ENCODE assay signal across 19 cellular contexts in genomic region chr21:30223596-30223995, GRCh38. TPM values are rescaled to one million over a fixed set of nuclear protein-coding genes. Genes with fewer than 3 reads are reported as not detected.
DNase-seq lines count a peak whose midpoint lies in the region; ATAC-seq, FAIRE-seq and TF ChIP-seq lines count a peak whose summit lies in the region.
"Had no signal": no experiment of that assay in that cellular context is flagged by ENCODE, and none has a peak within 500 bp of the region (broad histone marks: within the 10 kb centered on the region; RNA-seq: fewer than 3 reads in every experiment).

No MANE protein-coding gene starts in this region.

- H2AK5ac ChIP-seq in H1 (ENCODE audit: low read depth, low read length) = no peak overlapping the region

- H3K4me1 ChIP-seq in breast epithelium = peaks cover 10 to 13% of the 10 kb centered on the region in 2 donors
- H3K4me1 ChIP-seq in H1 (replicated peaks in 1 of 4; ENCODE audit: control insufficient read depth in 3 of 4, insufficient read depth in 4 of 4, low read length in 3 of 4) = no peaks in the 10 kb centered on the region
- H3K4me1 ChIP-seq in osteoblast (ENCODE audit: insufficient read depth, low read length) = peaks cover 10% of the 10 kb centered on the region
- no peaks in the 10 kb centered on the region for H3K4me1 ChIP-seq in lower lobe of right lung

- H2BK15ac ChIP-seq in H1 (ENCODE audit: low read length) = no peak overlapping the region

- H3K27ac Mint-ChIP-seq in MCF 10A (ENCODE audit: low read depth, unreplicated experiment) (no peak overlapping the region), type B pancreatic cell (peak overlapping the region; percentile 35)
- H3K27ac Mint-ChIP-seq: CD8-positive, alpha-beta memory T cell had no signal

- H4K91ac ChIP-seq in H1 (replicated peaks; ENCODE audit: insufficient read length, low read length) = no peak overlapping the region

- POLR2A ChIA-PET in MCF 10A (lab: Yijun Ruan, JAX) (interaction anchor here (0.6 kb wide), 1 partner anchor 9 kb away, joined by 3 read pairs; no protein-coding TSS in a partner anchor), H1 (lab: Charles Lee; ENCODE audit: partially characterized antibody) (no interaction called here)

- H3K27me3 Mint-ChIP-seq in MCF 10A (ENCODE audit: insufficient read depth, unreplicated experiment) (no peaks in the 10 kb centered on the region), type B pancreatic cell (no peaks in the 10 kb centered on the region)
- H3K27me3 Mint-ChIP-seq: CD8-positive, alpha-beta memory T cell had no signal

- H3K14ac ChIP-seq in H1 (ENCODE audit: insufficient read length) = no peak overlapping the region

- BruUV-seq in MCF 10A (replicated peaks; lab: Mats Ljungman, UMichigan) = no TSS peak

- no peak overlapping the region for H2BK12ac ChIP-seq in H1 (ENCODE audit: low read depth, low read length)

- H3K36me3 Mint-ChIP-seq in MCF 10A (ENCODE audit: insufficient read depth, unreplicated experiment) = no peaks in the 10 kb centered on the region
- no peaks in the 10 kb centered on the region for H3K36me3 Mint-ChIP-seq in type B pancreatic cell
- H3K36me3 Mint-ChIP-seq: CD8-positive, alpha-beta memory T cell had no signal

- no peak overlapping the region for H3K56ac ChIP-seq in H1 (replicated peaks; ENCODE audit: insufficient read length, low read depth, low read length)

- H2BK5ac ChIP-seq in H1 (ENCODE audit: low read depth, low read length) = no peak overlapping the region

- ATAC-seq in lower lobe of right lung = no peak
- ATAC-seq: HCT116 had no signal

- H2BK120ac ChIP-seq in H1 (replicated peaks; ENCODE audit: low read depth, low read length) = no peak overlapping the region

- H2AFZ ChIP-seq in H1 (ENCODE audit: low read length) (peak overlapping the region; percentile 50), osteoblast (ENCODE audit: low read length) (peak overlapping the region; percentile 26)

- intact Hi-C loops in breast epithelium (cut with DNase I; ENCODE audit: low total_unique reads) = no loop called here
- intact Hi-C loops in MCF 10A (cut with micrococcal nuclease) = no loop called here
- intact Hi-C loops in lower lobe of right lung (cut with DNase I) = no loop called here

- no peak overlapping the region for H3K4ac ChIP-seq in H1 (replicated peaks; ENCODE audit: insufficient read length, low read depth, low read length)

- H3K23me2 ChIP-seq in H1 (ENCODE audit: low read depth, low read length) = no peaks in the 10 kb centered on the region

- CTCF ChIA-PET in MCF 10A (lab: Yijun Ruan, JAX) (interaction anchor here (0.7 to 0.9 kb wide), 3 partner anchors 35 to 608 kb away, joined by 3 to 4 read pairs (median 3); no protein-coding TSS in a partner anchor), H1 (lab: Charles Lee; ENCODE audit: partially characterized antibody) (interaction anchor here (1.1 to 1.2 kb wide), 3 partner anchors 28 to 46 kb away, joined by 3 to 4 read pairs (median 3); no protein-coding TSS in a partner anchor)

- H3K36me3 ChIP-seq in breast epithelium (no peaks in the 10 kb centered on the region), H1 (ENCODE audit: control insufficient read depth in 2 of 4, insufficient read depth in 4 of 4, low read length in 3 of 4) (no peaks in the 10 kb centered on the region), osteoblast (ENCODE audit: insufficient read depth, low read length) (no peaks in the 10 kb centered on the region), lower lobe of right lung (no peaks in the 10 kb centered on the region)

- H3K18ac ChIP-seq in H1 (ENCODE audit: extremely low read depth, low read length) = no peak overlapping the region

- H3K4me3 Mint-ChIP-seq in MCF 10A (ENCODE audit: unreplicated experiment) (no peak overlapping the region), type B pancreatic cell (no peak overlapping the region)
- H3K4me3 Mint-ChIP-seq: CD8-positive, alpha-beta memory T cell had no signal

- no peak for TF ChIP-seq RAD21 in H1 (IDR thresholded peaks at IDR 0.05 in 1 of 2, conservative IDR thresholded peaks at IDR 0.05 in 1 of 2; ENCODE audit: low read depth in 2 of 2, low read length in 2 of 2)

- no peaks in the 10 kb centered on the region for H3K27me3 ChIP-seq in breast epithelium
- H3K27me3 ChIP-seq in H1 (replicated peaks in 1 of 4; ENCODE audit: control insufficient read depth in 3 of 4, extremely low read depth in 1 of 4, insufficient read depth in 3 of 4, low read length in 3 of 4) = no peaks in the 10 kb centered on the region
- H3K27me3 ChIP-seq in osteoblast (ENCODE audit: insufficient read depth, low read length) = no peaks in the 10 kb centered on the region
- no peaks in the 10 kb centered on the region for H3K27me3 ChIP-seq in lower lobe of right lung (ENCODE audit: low read depth)

- no peaks in the 10 kb centered on the region for H3K79me1 ChIP-seq in H1 (ENCODE audit: low read depth, low read length)

- no peak overlapping the region for H3K9ac ChIP-seq in H1 (replicated peaks in 1 of 4; ENCODE audit: extremely low read depth in 1 of 4, low read depth in 3 of 4, low read length in 3 of 4)

- H3K4me2 ChIP-seq in H1 (ENCODE audit: insufficient read depth in 1 of 2, low read depth in 2 of 2, low read length in 2 of 2) (no peak overlapping the region), osteoblast (ENCODE audit: insufficient read depth, low read length) (no peak overlapping the region)

- no peak overlapping the region for H2BK20ac ChIP-seq in H1 (ENCODE audit: low read length)

- H4K5ac ChIP-seq in H1 (ENCODE audit: insufficient read length, low read depth, low read length) = no peak overlapping the region

- no peaks in the 10 kb centered on the region for H3K79me2 ChIP-seq in H1 (ENCODE audit: control insufficient read depth in 1 of 2, insufficient read depth in 2 of 2, low read length in 2 of 2)
- no peaks in the 10 kb centered on the region for H3K79me2 ChIP-seq in osteoblast (ENCODE audit: insufficient read depth, low read length)

- H3K9me3 Mint-ChIP-seq in MCF 10A (ENCODE audit: unreplicated experiment) = no peaks in the 10 kb centered on the region
- H3K9me3 Mint-ChIP-seq in type B pancreatic cell = no peaks in the 10 kb centered on the region

- no peak overlapping the region for H4K8ac ChIP-seq in H1 (ENCODE audit: extremely low read depth, insufficient read depth, low read length)

- no peak for TF ChIP-seq CTCF in breast epithelium (IDR thresholded peaks at IDR 0.05)
- no peak for TF ChIP-seq CTCF in MCF 10A (IDR thresholded peaks at IDR 0.05; ENCODE audit: unreplicated experiment)
- no peak for TF ChIP-seq CTCF in H1 (IDR thresholded peaks at IDR 0.05; ENCODE audit: control extremely low read depth in 1 of 3, insufficient read depth in 1 of 3, low read depth in 1 of 3, low read length in 3 of 3)
- no peak for TF ChIP-seq CTCF in osteoblast (IDR thresholded peaks at IDR 0.05; ENCODE audit: extremely low read depth, low read depth, low read length)
- no peak for TF ChIP-seq CTCF in type B pancreatic cell (conservative IDR thresholded peaks at IDR 0.05)
- TF ChIP-seq CTCF in lower lobe of right lung (IDR thresholded peaks at IDR 0.05) = no peak

- no peak for FAIRE-seq in H1 (lab: Jason Lieb, UNC)
- FAIRE-seq: GM12892, HTR-8/SVneo had no signal

- H3K4me1 Mint-ChIP-seq in MCF 10A (ENCODE audit: insufficient read depth, unreplicated experiment) = peaks cover 13% of the 10 kb centered on the region
- peaks cover 18% of the 10 kb centered on the region for H3K4me1 Mint-ChIP-seq in type B pancreatic cell (ENCODE audit: unreplicated experiment)
- H3K4me1 Mint-ChIP-seq: CD8-positive, alpha-beta memory T cell had no signal

- no peak overlapping the region for H3K23ac ChIP-seq in H1 (ENCODE audit: insufficient read length)

- peak in 1 of 2 donors; percentile 57 for DNase-seq in breast epithelium (ENCODE audit: low spot score in 2 of 2)
- no peak for DNase-seq in MCF 10A (ENCODE audit: unreplicated experiment)
- DNase-seq in H1 (ENCODE audit: low read depth in 1 of 2, low spot score in 2 of 2) = no peak
- DNase-seq in osteoblast (ENCODE audit: insufficient read length, low spot score, missing footprints) = no peak
- no peak for DNase-seq in type B pancreatic cell (ENCODE audit: extremely low spot score, unreplicated experiment)
- no peak for DNase-seq in stimulated activated CD8-positive, alpha-beta memory T cell treated with anti-CD3 and anti-CD28 coated beads, Interleukin-4, amount 100 ng/mL, for 48 hours
- no peak for DNase-seq in pons (ENCODE audit: low spot score)
- no peak for DNase-seq in lower lobe of right lung
- DNase-seq: Caco-2; CD8-positive, alpha-beta memory T cell; DND-41; GDM1 had no signal

- TF ChIP-seq POLR2A in breast epithelium (IDR thresholded peaks at IDR 0.05) (no peak), H1 (IDR thresholded peaks at IDR 0.05; ENCODE audit: control extremely low read depth in 1 of 2, low read depth in 2 of 2, low read length in 2 of 2) (no peak)

- H4K20me1 ChIP-seq in H1 (replicated peaks in 1 of 2; ENCODE audit: control insufficient read depth in 1 of 2, insufficient read depth in 2 of 2, low read length in 2 of 2) (no peaks in the 10 kb centered on the region), osteoblast (ENCODE audit: insufficient read depth, low read length) (no peaks in the 10 kb centered on the region)

- no peak for TF ChIP-seq EP300 in H1 (IDR thresholded peaks at IDR 0.05; ENCODE audit: borderline replicate concordance in 1 of 2, low read depth in 2 of 2, low read length in 2 of 2)

- H3K27ac ChIP-seq in breast epithelium (peak overlapping the region; percentile 68 to 78), H1 (ENCODE audit: low read depth, low read length) (no peak overlapping the region), osteoblast (ENCODE audit: low read depth, low read length) (no peak overlapping the region), lower lobe of right lung (no peak overlapping the region)
- H3K27ac ChIP-seq: 22Rv1 had no signal

- WGBS in H1 (ENCODE audit: extremely low coverage in 1 of 2, insufficient coverage in 1 of 2, insufficient read length in 1 of 2, insufficient replicate concordance in 2 of 2, low coverage in 1 of 2, low lambda C conversion rate in 2 of 2, missing lambda C conversion rate in 1 of 2), 2 experiments = 86% methylated on average over 2 of the region's 2 CpGs; no CpG with 5 or more reads in 1 of the 2 experiments

- no peaks in the 10 kb centered on the region for H3K9me3 ChIP-seq in breast epithelium
- no peaks in the 10 kb centered on the region for H3K9me3 ChIP-seq in H1 (ENCODE audit: insufficient read depth in 2 of 2, low read depth in 1 of 2, low read length in 1 of 2)
- H3K9me3 ChIP-seq in osteoblast (ENCODE audit: low read depth, low read length) = no peaks in the 10 kb centered on the region
- no peaks in the 10 kb centered on the region for H3K9me3 ChIP-seq in lower lobe of right lung
- H3K9me3 ChIP-seq: Caco-2 had no signal

- no peak overlapping the region for H3K4me3 ChIP-seq in breast epithelium
- H3K4me3 ChIP-seq in H1 (ENCODE audit: extremely low read depth in 1 of 4, insufficient read depth in 2 of 4, low read depth in 3 of 4, low read length in 4 of 4) = no peak overlapping the region
- no peak overlapping the region for H3K4me3 ChIP-seq in osteoblast (ENCODE audit: insufficient read depth, low read length)
- H3K4me3 ChIP-seq in lower lobe of right lung = no peak overlapping the region

RNA-seq across cellular contexts. Expression of gene CLDN8, which starts 7.7 kb away (rescaled TPM):
- total RNA-seq in breast epithelium = 100 to 1,000 TPM in 1 of 3 donors, 10 to 100 TPM in 1, under 1 TPM in 1; 0.16 to 213 (median 39.7) TPM
- total RNA-seq in MCF 10A (2022) = not detected in 2 replicates
- total RNA-seq in H1 (2021; fragmentation: NEBNext Ultra II Directional; extraction: Animal tissue kit (Norgen Biotek cat#: 25700)) = not detected in 2 replicates
- polyA plus RNA-seq in H1 (2011; rRNA removed) = not detected in 2 replicates
- polyA plus RNA-seq in H1 (2011; cell fraction: cytosol; rRNA removed) = not detected
- polyA plus RNA-seq in H1 (2011; cell fraction: nucleus; rRNA removed) = not detected
- not detected in 4 replicates for polyA plus RNA-seq in H1 (2012, experiment 1 of 2)
- not detected for polyA plus RNA-seq in H1 (2012, experiment 2 of 2)
- polyA plus RNA-seq in H1 (2013, experiment 1 of 2) = not detected
- not detected for polyA plus RNA-seq in H1 (2013, experiment 2 of 2)
- polyA minus RNA-seq in H1 (2011; rRNA and poly(A)+ RNA removed) = not detected in 2 replicates
- polyA minus RNA-seq in H1 (2011; cell fraction: cytosol; rRNA and poly(A)+ RNA removed) = not detected
- polyA minus RNA-seq in H1 (2011; cell fraction: nucleus; rRNA and poly(A)+ RNA removed) = not detected
- total RNA-seq in osteoblast = not detected in 2 replicates
- 2.5 and 12.4 TPM in 2 replicates for total RNA-seq in type B pancreatic cell (ENCODE audit: low replicate concordance)
- total RNA-seq in lower lobe of right lung = 2.9 TPM
- total RNA-seq: A673; Caco-2; CD8-positive, alpha-beta memory T cell; H4 had no signal
- polyA plus RNA-seq: BJ; CD8-positive, alpha-beta memory T cell had no signal

RNA-seq across cellular contexts. Expression of gene CLDN17, which starts 57.0 kb away (rescaled TPM):
- total RNA-seq in breast epithelium = not detected
- total RNA-seq in MCF 10A (2022) = not detected in 2 replicates
- not detected in 2 replicates for total RNA-seq in H1 (2021; fragmentation: NEBNext Ultra II Directional; extraction: Animal tissue kit (Norgen Biotek cat#: 25700))
- polyA plus RNA-seq in H1 (2011; rRNA removed) = not detected in 2 replicates
- polyA plus RNA-seq in H1 (2011; cell fraction: cytosol; rRNA removed) = not detected
- not detected for polyA plus RNA-seq in H1 (2011; cell fraction: nucleus; rRNA removed)
- not detected in 4 replicates for polyA plus RNA-seq in H1 (2012, experiment 1 of 2)
- polyA plus RNA-seq in H1 (2012, experiment 2 of 2) = not detected
- not detected for polyA plus RNA-seq in H1 (2013, experiment 1 of 2)
- not detected for polyA plus RNA-seq in H1 (2013, experiment 2 of 2)
- not detected in 2 replicates for polyA minus RNA-seq in H1 (2011; rRNA and poly(A)+ RNA removed)
- not detected for polyA minus RNA-seq in H1 (2011; cell fraction: cytosol; rRNA and poly(A)+ RNA removed)
- polyA minus RNA-seq in H1 (2011; cell fraction: nucleus; rRNA and poly(A)+ RNA removed) = not detected
- total RNA-seq in osteoblast = not detected in 2 replicates
- not detected in 2 replicates for total RNA-seq in type B pancreatic cell (ENCODE audit: low replicate concordance)
- total RNA-seq in lower lobe of right lung = not detected
- total RNA-seq: A673; Caco-2; CD8-positive, alpha-beta memory T cell; H4 had no signal
- polyA plus RNA-seq: BJ; CD8-positive, alpha-beta memory T cell had no signal

RNA-seq across cellular contexts. Expression of gene KRTAP24-1, which starts 59.2 kb away (rescaled TPM):
- total RNA-seq in breast epithelium (not detected), MCF 10A (2022) (not detected in 2 replicates), osteoblast (not detected in 2 replicates), type B pancreatic cell (ENCODE audit: low replicate concordance) (not detected in 2 replicates), lower lobe of right lung (not detected)
- not detected in 2 replicates for total RNA-seq in H1 (2021; fragmentation: NEBNext Ultra II Directional; extraction: Animal tissue kit (Norgen Biotek cat#: 25700))
- not detected in 2 replicates for polyA plus RNA-seq in H1 (2011; rRNA removed)
- not detected for polyA plus RNA-seq in H1 (2011; cell fraction: cytosol; rRNA removed)
- polyA plus RNA-seq in H1 (2011; cell fraction: nucleus; rRNA removed) = not detected
- polyA plus RNA-seq in H1 (2012, experiment 1 of 2) = not detected in 4 replicates
- polyA plus RNA-seq in H1 (2012, experiment 2 of 2) = not detected
- not detected for polyA plus RNA-seq in H1 (2013, experiment 1 of 2)
- polyA plus RNA-seq in H1 (2013, experiment 2 of 2) = not detected
- polyA minus RNA-seq in H1 (2011; rRNA and poly(A)+ RNA removed) = not detected in 2 replicates
- not detected for polyA minus RNA-seq in H1 (2011; cell fraction: cytosol; rRNA and poly(A)+ RNA removed)
- polyA minus RNA-seq in H1 (2011; cell fraction: nucleus; rRNA and poly(A)+ RNA removed) = not detected
- total RNA-seq: A673; Caco-2; CD8-positive, alpha-beta memory T cell; H4 had no signal
- polyA plus RNA-seq: BJ; CD8-positive, alpha-beta memory T cell had no signal

Comparison
In these comparisons a context has a peak if more than half of its experiments do, and no peak if none do; other contexts are left out.
1. H3K27ac ChIP-seq: peak in breast epithelium (2 of 2); none in H1 (single experiment), osteoblast (single experiment) and lower lobe of right lung (single experiment).